In genomic region chr2:74834234-74834805, GRCh38 we compare ENCODE assay signal across 8 cellular contexts. TPM values are rescaled to one million over a fixed set of nuclear protein-coding genes. Genes with fewer than 3 reads are reported as not detected.
A peak's percentile ranks its signal among the peaks of the same experiment; 100 is the strongest.
DNase-seq lines count a peak whose midpoint lies in the region; ATAC-seq and TF ChIP-seq lines count a peak whose summit lies in the region.
"Not testable (repeated sequence)": the region's sequence is repeated elsewhere in the genome, so short reads cannot be mapped to it uniquely, and the experiment has no call there.

No MANE protein-coding gene starts in this region.

- not testable (repeated sequence) for TF ChIP-seq CTCF in NB4 (IDR thresholded peaks at IDR 0.05; ENCODE audit: low read depth, low read length); progenitor cell of endocrine pancreas (IDR thresholded peaks at IDR 0.05; ENCODE audit: unreplicated experiment); uterus (IDR thresholded peaks at IDR 0.05)

- not testable (repeated sequence) for TF ChIP-seq POLR2A in NB4 (IDR thresholded peaks at IDR 0.05; ENCODE audit: extremely low read depth, insufficient read length); uterus (IDR thresholded peaks at IDR 0.05)

- H3K4me1 ChIP-seq in iPS-15b (ENCODE audit: control insufficient read depth, insufficient read depth, low read length), result peaks cover 15% of the 10 kb centered on the region
- H3K4me1 ChIP-seq in uterus, result not testable (repeated sequence)

- intact Hi-C loops in uterus (cut with DNase I; ENCODE audit: low total_unique reads), result not testable (repeated sequence)

- peak; percentile 12 for ATAC-seq in GM19023 (IDR thresholded peaks at IDR 0.05; ENCODE audit: unreplicated experiment)
- peak; percentile 6 for ATAC-seq in HG02870 (IDR thresholded peaks at IDR 0.05; ENCODE audit: unreplicated experiment)

- not testable (repeated sequence) for H3K9me3 ChIP-seq in iPS-15b (ENCODE audit: control insufficient read depth, insufficient read depth, low read length); uterus

- DNase-seq in NB4 (ENCODE audit: low read depth) (peak; percentile 61), progenitor cell of endocrine pancreas (ENCODE audit: low spot score, unreplicated experiment) (peak; percentile 23)
- peak; percentile 28 for DNase-seq in activated CD4-positive, alpha-beta T cell treated with anti-CD3 and anti-CD28 coated beads, Interleukin-2, amount 50 U/mL, for 1 hour
- peak; percentile 24 for DNase-seq in central memory CD4-positive, alpha-beta T cell
- not testable (repeated sequence) for DNase-seq in uterus

- not testable (repeated sequence) for H3K9me3 Mint-ChIP-seq in progenitor cell of endocrine pancreas (ENCODE audit: low read depth)

- not testable (repeated sequence) for H3K36me3 Mint-ChIP-seq in progenitor cell of endocrine pancreas (ENCODE audit: insufficient read depth)

- not testable (repeated sequence) for H3K27ac ChIP-seq in uterus

- H3K4me3 Mint-ChIP-seq in progenitor cell of endocrine pancreas (ENCODE audit: low read depth), result peak overlapping the region; percentile 86

- H3K4me1 Mint-ChIP-seq in progenitor cell of endocrine pancreas (ENCODE audit: low read depth), result peaks cover 16% of the 10 kb centered on the region

- H3K36me3 ChIP-seq in iPS-15b (ENCODE audit: control insufficient read depth, insufficient read depth, low read length); uterus: not testable (repeated sequence)

- not testable (repeated sequence) for H3K27me3 ChIP-seq in iPS-15b (ENCODE audit: control insufficient read depth, insufficient read depth, low read length)
- H3K27me3 ChIP-seq in uterus, result peaks cover 0 to 14% of the 10 kb centered on the region in 2 donors

- peak overlapping the region; percentile 86 for H3K9ac ChIP-seq in iPS-15b (ENCODE audit: low read depth, low read length)

- peak overlapping the region; percentile 95 for H3K27ac Mint-ChIP-seq in progenitor cell of endocrine pancreas

- H3K27me3 Mint-ChIP-seq in progenitor cell of endocrine pancreas, result peaks cover 17% of the 10 kb centered on the region

- H3K4me3 ChIP-seq in NB4 (ENCODE audit: low read depth, low read length) (peak overlapping the region; percentile 87), iPS-15b (ENCODE audit: low read depth, low read length) (peak overlapping the region; percentile 80), uterus (peak overlapping the region; percentile 30 to 58)

RNA-seq across cellular contexts. Expression of gene HK2, which starts 0.4 kb away (rescaled TPM):
- total RNA-seq in progenitor cell of endocrine pancreas (18.2 and 20.0 TPM in 2 replicates), uterus (1 to 10 TPM in 3 of 4 donors, under 1 TPM in 1; 0.29 to 8.6 (median 1.2) TPM)
